In genomic region chr5:75717082-75717922, GRCh38 we compare ENCODE assay signal across 8 cellular contexts. TPM values are rescaled to one million over a fixed set of nuclear protein-coding genes. Genes with fewer than 3 reads are reported as not detected.
DNase-seq lines count a peak whose midpoint lies in the region; ATAC-seq and TF ChIP-seq lines count a peak whose summit lies in the region.

A gene with protein sequence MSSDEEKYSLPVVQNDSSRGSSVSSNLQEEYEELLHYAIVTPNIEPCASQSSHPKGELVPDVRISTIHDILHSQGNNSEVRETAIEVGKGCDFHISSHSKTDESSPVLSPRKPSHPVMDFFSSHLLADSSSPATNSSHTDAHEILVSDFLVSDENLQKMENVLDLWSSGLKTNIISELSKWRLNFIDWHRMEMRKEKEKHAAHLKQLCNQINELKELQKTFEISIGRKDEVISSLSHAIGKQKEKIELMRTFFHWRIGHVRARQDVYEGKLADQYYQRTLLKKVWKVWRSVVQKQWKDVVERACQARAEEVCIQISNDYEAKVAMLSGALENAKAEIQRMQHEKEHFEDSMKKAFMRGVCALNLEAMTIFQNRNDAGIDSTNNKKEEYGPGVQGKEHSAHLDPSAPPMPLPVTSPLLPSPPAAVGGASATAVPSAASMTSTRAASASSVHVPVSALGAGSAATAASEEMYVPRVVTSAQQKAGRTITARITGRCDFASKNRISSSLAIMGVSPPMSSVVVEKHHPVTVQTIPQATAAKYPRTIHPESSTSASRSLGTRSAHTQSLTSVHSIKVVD (minus strand): TSS chr5:75717437. CDS start chr5:75712937, 4,500 bp downstream.

- H3K9me3 Mint-ChIP-seq in activated T-helper 2 cell treated with anti-CD3 and anti-CD28 coated beads, Interferon-gamma antibody, Interleukin-2, Interleukin-4, amounts not matched to agents 10 μg/mL and 5 μg/mL and 100 μg/mL, durations not matched to agents 14 hours and 24 hours and 36 hours: no peaks in the 10 kb centered on the region
- H3K9me3 Mint-ChIP-seq in naive thymus-derived CD4-positive, alpha-beta T cell: peaks cover 0 to 1% (median 0%) of the 10 kb centered on the region in 11 donors
- no peaks in the 10 kb centered on the region for H3K9me3 Mint-ChIP-seq in stimulated activated naive B cell treated with anti-CD40 and anti-IgM and Interleukin-4, amounts not matched to agents 10 μg/mL and 1 μg/mL and 100 μg/mL, for 72 hours

- H3K79me2 ChIP-seq in fibroblast of lung (ENCODE audit: control insufficient read depth, insufficient read depth, low read length): peaks cover 19% of the 10 kb centered on the region

- peak within 1 kb of the TSS; percentile 91 for H3K4me2 ChIP-seq in fibroblast of lung (ENCODE audit: extremely low read depth, insufficient read depth, low read length)

- TF ChIP-seq CTCF in RWPE2 (IDR thresholded peaks at IDR 0.05; ENCODE audit: poor library complexity, severe bottlenecking) (no peak), fibroblast of lung (conservative IDR thresholded peaks at IDR 0.05 in 1 of 2, IDR thresholded peaks at IDR 0.05 in 1 of 2; ENCODE audit: low read depth in 1 of 2, low read length in 2 of 2) (no peak)

- peaks cover 10% of the 10 kb centered on the region for H3K27me3 Mint-ChIP-seq in activated T-helper 2 cell treated with anti-CD3 and anti-CD28 coated beads, Interferon-gamma antibody, Interleukin-2, Interleukin-4, amounts not matched to agents 10 μg/mL and 5 μg/mL and 100 μg/mL, durations not matched to agents 14 hours and 24 hours and 36 hours (ENCODE audit: low read depth)
- peaks cover 0 to 10% (median 0%) of the 10 kb centered on the region in 5 donors for H3K27me3 Mint-ChIP-seq in naive thymus-derived CD4-positive, alpha-beta T cell
- H3K27me3 Mint-ChIP-seq in stimulated activated naive B cell treated with anti-CD40 and anti-IgM and Interleukin-4, amounts not matched to agents 10 μg/mL and 1 μg/mL and 100 μg/mL, for 72 hours: peaks cover 3 to 17% of the 10 kb centered on the region in 2 donors

- peak within 1 kb of the TSS; percentile 100 for H3K27ac Mint-ChIP-seq in activated T-helper 2 cell treated with anti-CD3 and anti-CD28 coated beads, Interferon-gamma antibody, Interleukin-2, Interleukin-4, amounts not matched to agents 10 μg/mL and 5 μg/mL and 100 μg/mL, durations not matched to agents 14 hours and 24 hours and 36 hours
- H3K27ac Mint-ChIP-seq in naive thymus-derived CD4-positive, alpha-beta T cell: peak within 1 kb of the TSS; percentile 92 to 100 (median 97)
- H3K27ac Mint-ChIP-seq in stimulated activated naive B cell treated with anti-CD40 and anti-IgM and Interleukin-4, amounts not matched to agents 10 μg/mL and 1 μg/mL and 100 μg/mL, for 72 hours: peak within 1 kb of the TSS; percentile 100

- intact Hi-C loops in activated T-helper 2 cell treated with anti-CD3 and anti-CD28 coated beads, Interferon-gamma antibody, Interleukin-2, Interleukin-4, amounts not matched to agents 10 μg/mL and 5 μg/mL and 100 μg/mL, durations not matched to agents 14 hours and 24 hours and 36 hours (cut with micrococcal nuclease): loop anchor here (1.0 to 10.0 kb wide), 9 partner anchors 48 to 953 kb away; partner anchors contain the start of genes ANKRD31, CERT1, GCNT4 and GFM2
- intact Hi-C loops in naive thymus-derived CD4-positive, alpha-beta T cell (cut with micrococcal nuclease): loop anchor here (1.0 to 10.0 kb wide), 17 partner anchors 40 to 1775 kb away; partner anchors contain the start of genes AGGF1 (in 2 of the 2), CERT1 (in 2 of the 2), GCNT4 (in 2 of the 2) and GFM2 (in 2 of the 2)

- H3K36me3 ChIP-seq in RWPE2 (ENCODE audit: low read depth) (peaks cover 19% of the 10 kb centered on the region), fibroblast of lung (ENCODE audit: control insufficient read depth, insufficient read depth, low read length) (no peaks in the 10 kb centered on the region)
- peaks cover 0 to 12% (median 0%) of the 10 kb centered on the region in 3 experiments for H3K36me3 ChIP-seq in naive thymus-derived CD4-positive, alpha-beta T cell (ENCODE audit: control insufficient read depth in 2 of 3, insufficient read depth in 3 of 3, low read length in 3 of 3)

- POLR2A ChIA-PET in naive thymus-derived CD4-positive, alpha-beta T cell (lab: Charles Lee): interaction anchor here (0.6 kb wide), 2 partner anchors 326 to 729 kb away, joined by 3 read pairs; no protein-coding TSS in a partner anchor

- H3K4me3 ChIP-seq in RWPE2 (ENCODE audit: severe bottlenecking) (peak within 1 kb of the TSS; percentile 71), fibroblast of lung (replicated peaks in 1 of 4; ENCODE audit: control extremely low read depth in 1 of 4, insufficient read depth in 1 of 4, low read depth in 3 of 4, low read length in 4 of 4) (peak within 1 kb of the TSS; percentile 69 to 91 (median 82))
- peak within 1 kb of the TSS; percentile 74 for H3K4me3 ChIP-seq in naive thymus-derived CD4-positive, alpha-beta T cell (ENCODE audit: low read length)

- peak within 1 kb of the TSS; percentile 60 for H3K9ac ChIP-seq in fibroblast of lung (ENCODE audit: insufficient read depth, low read length)

- CTCF ChIA-PET in naive thymus-derived CD4-positive, alpha-beta T cell (lab: Charles Lee): no interaction called here

- no peaks in the 10 kb centered on the region for H4K20me1 ChIP-seq in fibroblast of lung (ENCODE audit: control insufficient read depth, extremely low read depth, insufficient read depth, low read length)

- H3K4me1 ChIP-seq in RWPE2 (ENCODE audit: insufficient read depth, poor library complexity, severe bottlenecking): peaks cover 10% of the 10 kb centered on the region
- H3K4me1 ChIP-seq in fibroblast of lung (ENCODE audit: control insufficient read depth, extremely low read depth, insufficient read depth, low read length): peaks cover 3% of the 10 kb centered on the region
- peaks cover 5 to 8% of the 10 kb centered on the region in 2 donors for H3K4me1 ChIP-seq in naive thymus-derived CD4-positive, alpha-beta T cell (ENCODE audit: control insufficient read depth in 2 of 2, insufficient read depth in 2 of 2, low read length in 2 of 2)

- H3K27ac ChIP-seq in RWPE2 (ENCODE audit: poor library complexity, severe bottlenecking) (peak within 1 kb of the TSS; percentile 61), fibroblast of lung (ENCODE audit: insufficient read depth, low read length) (peak within 1 kb of the TSS; percentile 76)
- H3K27ac ChIP-seq in naive thymus-derived CD4-positive, alpha-beta T cell (ENCODE audit: low read depth, low read length): peak within 1 kb of the TSS; percentile 78

- H2AFZ ChIP-seq in fibroblast of lung (ENCODE audit: low read length): peak within 1 kb of the TSS; percentile 100

- H3K4me3 Mint-ChIP-seq in activated T-helper 2 cell treated with anti-CD3 and anti-CD28 coated beads, Interferon-gamma antibody, Interleukin-2, Interleukin-4, amounts not matched to agents 10 μg/mL and 5 μg/mL and 100 μg/mL, durations not matched to agents 14 hours and 24 hours and 36 hours (ENCODE audit: low read depth): peak within 1 kb of the TSS; percentile 100
- H3K4me3 Mint-ChIP-seq in naive thymus-derived CD4-positive, alpha-beta T cell: peak within 1 kb of the TSS; percentile 93 to 100 (median 99)
- H3K4me3 Mint-ChIP-seq in stimulated activated naive B cell treated with anti-CD40 and anti-IgM and Interleukin-4, amounts not matched to agents 10 μg/mL and 1 μg/mL and 100 μg/mL, for 72 hours: peak within 1 kb of the TSS; percentile 96 to 100

- ATAC-seq in RWPE2 (ENCODE audit: low read depth): peak; percentile 95
- ATAC-seq in naive thymus-derived CD4-positive, alpha-beta T cell: peak; percentile 97
- peak; percentile 96 to 97 for ATAC-seq in stimulated activated naive B cell treated with anti-CD40 and anti-IgM and Interleukin-4, amounts not matched to agents 10 μg/mL and 1 μg/mL and 100 μg/mL, for 72 hours (replicated peaks)

- peaks cover 32% of the 10 kb centered on the region for H3K36me3 Mint-ChIP-seq in activated T-helper 2 cell treated with anti-CD3 and anti-CD28 coated beads, Interferon-gamma antibody, Interleukin-2, Interleukin-4, amounts not matched to agents 10 μg/mL and 5 μg/mL and 100 μg/mL, durations not matched to agents 14 hours and 24 hours and 36 hours (ENCODE audit: low read depth)
- H3K36me3 Mint-ChIP-seq in naive thymus-derived CD4-positive, alpha-beta T cell: peaks cover 5 to 15% (median 12%) of the 10 kb centered on the region in 5 donors
- peaks cover 20 to 33% of the 10 kb centered on the region in 2 donors for H3K36me3 Mint-ChIP-seq in stimulated activated naive B cell treated with anti-CD40 and anti-IgM and Interleukin-4, amounts not matched to agents 10 μg/mL and 1 μg/mL and 100 μg/mL, for 72 hours

- H3K27me3 ChIP-seq in RWPE2 (ENCODE audit: insufficient read depth, poor library complexity, severe bottlenecking) (no peaks in the 10 kb centered on the region), fibroblast of lung (ENCODE audit: control insufficient read depth, insufficient read depth, low read length) (no peaks in the 10 kb centered on the region)
- no peaks in the 10 kb centered on the region for H3K27me3 ChIP-seq in naive thymus-derived CD4-positive, alpha-beta T cell (ENCODE audit: control insufficient read depth in 2 of 2, insufficient read depth in 2 of 2, low read length in 2 of 2)

- no peaks in the 10 kb centered on the region for H3K9me3 ChIP-seq in RWPE2 (ENCODE audit: severe bottlenecking)
- H3K9me3 ChIP-seq in fibroblast of lung (ENCODE audit: control insufficient read depth, insufficient read depth, low read depth, low read length): no peaks in the 10 kb centered on the region
- H3K9me3 ChIP-seq in naive thymus-derived CD4-positive, alpha-beta T cell (ENCODE audit: control insufficient read depth in 2 of 3, low read length in 3 of 3): no peaks in the 10 kb centered on the region

- H3K4me1 Mint-ChIP-seq in activated T-helper 2 cell treated with anti-CD3 and anti-CD28 coated beads, Interferon-gamma antibody, Interleukin-2, Interleukin-4, amounts not matched to agents 10 μg/mL and 5 μg/mL and 100 μg/mL, durations not matched to agents 14 hours and 24 hours and 36 hours (ENCODE audit: low read depth): peaks cover 29% of the 10 kb centered on the region
- peaks cover 26 to 47% (median 37%) of the 10 kb centered on the region in 7 donors for H3K4me1 Mint-ChIP-seq in naive thymus-derived CD4-positive, alpha-beta T cell
- H3K4me1 Mint-ChIP-seq in stimulated activated naive B cell treated with anti-CD40 and anti-IgM and Interleukin-4, amounts not matched to agents 10 μg/mL and 1 μg/mL and 100 μg/mL, for 72 hours: peaks cover 21 to 26% of the 10 kb centered on the region in 2 donors

- DNase-seq in EH (ENCODE audit: low read depth): peak; percentile 94
- peak; percentile 93 for DNase-seq in H4 (ENCODE audit: low spot score)
- DNase-seq in LoVo (ENCODE audit: low spot score): peak; percentile 100
- peak; percentile 96 for DNase-seq in RWPE2 (ENCODE audit: low spot score)
- DNase-seq in activated T-helper 2 cell treated with anti-CD3 and anti-CD28 coated beads, Interferon-gamma antibody, Interleukin-2, Interleukin-4, amounts not matched to agents 10 μg/mL and 5 μg/mL and 100 μg/mL, durations not matched to agents 14 hours and 24 hours and 36 hours (ENCODE audit: low spot score): peak; percentile 97
- DNase-seq in fibroblast of lung (ENCODE audit: low read depth in 2 of 2): peak; percentile 94 to 95
- peak; percentile 93 to 99 (median 98) for DNase-seq in naive thymus-derived CD4-positive, alpha-beta T cell
- peak; percentile 97 for DNase-seq in stimulated activated naive B cell treated with anti-CD40 and anti-IgM and Interleukin-4, amounts not matched to agents 10 μg/mL and 1 μg/mL and 100 μg/mL, for 72 hours

RNA-seq across cellular contexts. Expression of the gene that starts here (rescaled TPM):
- 30.1 and 43.9 TPM in 2 replicates for total RNA-seq in H4 (2014; rRNA removed; shearing (Covaris generic))
- total RNA-seq in activated T-helper 2 cell treated with anti-CD3 and anti-CD28 coated beads, Interferon-gamma antibody, Interleukin-2, Interleukin-4, amounts not matched to agents 10 μg/mL and 5 μg/mL and 100 μg/mL, durations not matched to agents 14 hours and 24 hours and 36 hours: 16.2 and 16.5 TPM in 2 replicates
- total RNA-seq in fibroblast of lung: 13.9 and 17.0 TPM in 2 replicates
- polyA plus RNA-seq in fibroblast of lung: 9.2 and 11.3 TPM in 2 replicates
- polyA plus RNA-seq in fibroblast of lung (2012): 4.3 and 4.7 TPM in 2 replicates
- 2.2 and 8.9 TPM in 2 replicates for polyA minus RNA-seq in fibroblast of lung (ENCODE audit: low replicate concordance)
- 10 to 100 TPM in 4 of 5 experiments, 1 to 10 TPM in 1; 8.5 to 17.9 (median 15.0) TPM for total RNA-seq in naive thymus-derived CD4-positive, alpha-beta T cell
- 10 to 100 TPM; 10.6 to 18.0 TPM for polyA plus RNA-seq in naive thymus-derived CD4-positive, alpha-beta T cell

Comparison
In these comparisons a context has a peak if more than half of its experiments do, and no peak if none do; other contexts are left out.
1. Peak in every context shown above with its lines: DNase-seq, ATAC-seq, H3K4me3 ChIP-seq and H3K27ac ChIP-seq.